Comparison of ENCODE assay signal across 1 cellular context in genomic region chr2:132779206-132779605, GRCh38.
TF ChIP-seq lines count a peak whose summit lies in the region.

No MANE protein-coding gene starts in this region.

TF ChIP-seq in GM23338, 12 proteins besides CTCF, POLR2A, EP300 and RAD21 (continued from another document):
- TF ChIP-seq ZNF462 (CRISPR knock-in tag; IDR thresholded peaks at IDR 0.05) (no peak), CREB1 (CRISPR knock-in tag; IDR thresholded peaks at IDR 0.05; ENCODE audit: low read depth) (no peak), NANOG (IDR thresholded peaks at IDR 0.05; ENCODE audit: borderline replicate concordance) (no peak), ZNF331 (CRISPR knock-in tag; IDR thresholded peaks at IDR 0.05; ENCODE audit: low read depth) (no peak), STAT1 (IDR thresholded peaks at IDR 0.05; ENCODE audit: unreplicated experiment) (no peak), JUNB (IDR thresholded peaks at IDR 0.05; ENCODE audit: unreplicated experiment) (no peak), ZNF114 (CRISPR knock-in tag; IDR thresholded peaks at IDR 0.05) (no peak), POLR2AphosphoS5 (IDR thresholded peaks at IDR 0.05; ENCODE audit: low read depth) (no peak)
